ENCODE assay signal across 23 cellular contexts in the genomic region with DNA sequence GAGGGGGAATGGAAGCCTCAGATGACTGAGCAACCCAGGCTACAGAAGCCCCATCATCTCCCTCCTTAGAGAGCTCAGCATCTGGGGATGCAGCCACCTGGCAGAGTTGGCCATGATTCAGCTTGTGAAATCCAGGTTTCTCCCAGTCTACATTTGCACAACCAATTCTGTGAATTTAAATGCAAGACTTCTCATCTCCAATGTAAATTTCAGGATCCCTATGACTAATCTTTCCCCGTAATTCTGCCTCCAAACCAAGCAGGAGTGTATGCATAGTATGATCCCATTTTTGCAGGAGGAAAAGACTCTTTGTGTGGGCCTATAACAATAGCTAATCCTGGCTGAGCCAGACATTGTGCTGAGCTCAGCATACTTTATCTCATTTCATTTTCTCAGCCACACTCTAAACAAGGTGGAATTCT. TPM values are rescaled to one million over a fixed set of nuclear protein-coding genes. Genes with fewer than 3 reads are reported as not detected.
DNase-seq lines count a peak whose midpoint lies in the region; ATAC-seq and TF ChIP-seq lines count a peak whose summit lies in the region.
"Had no signal": no experiment of that assay in that cellular context is flagged by ENCODE, and none has a peak within 500 bp of the region (broad histone marks: within the 10 kb centered on the region; RNA-seq: fewer than 3 reads in every experiment).

No MANE protein-coding gene starts in this region.

- no peaks in the 10 kb centered on the region for H3K79me2 ChIP-seq in mesendoderm (ENCODE audit: control insufficient read depth, insufficient read depth, low read length)

- WGBS in mesendoderm (ENCODE audit: extremely low coverage, insufficient coverage, low lambda C conversion rate), result no CpG with 5 or more reads among the region's 1 CpG

- no peak overlapping the region for H4K5ac ChIP-seq in mesendoderm (ENCODE audit: low read length)

- H3K9me3 Mint-ChIP-seq in brain, result peaks cover 0 to 4% (median 0%) of the 10 kb centered on the region in 5 experiments
- H3K9me3 Mint-ChIP-seq: activated naive CD8-positive, alpha-beta T cell treated with anti-CD3 and anti-CD28 coated beads, Interleukin-2, amount 10 ng/mL, durations not matched to agents 7 days and 5 days; CD4-positive, CD25-positive, alpha-beta regulatory T cell; naive thymus-derived CD4-positive, alpha-beta T cell had no signal

- H3K4me3 ChIP-seq in mesendoderm (ENCODE audit: low read length) (no peak overlapping the region), vagina (no peak overlapping the region), lower lobe of right lung (no peak overlapping the region)
- H3K4me3 ChIP-seq: esophagus muscularis mucosa, tibial artery had no signal

- H3K36me3 ChIP-seq in mesendoderm (ENCODE audit: control insufficient read depth, insufficient read depth, low read length), result no peaks in the 10 kb centered on the region
- H3K36me3 ChIP-seq in vagina, result no peaks in the 10 kb centered on the region
- H3K36me3 ChIP-seq in lower lobe of right lung, result no peaks in the 10 kb centered on the region
- H3K36me3 ChIP-seq: esophagus muscularis mucosa, tibial artery had no signal

- peak overlapping the region in 1 of 5 experiments; percentile 5 for H3K4me3 Mint-ChIP-seq in brain
- H3K4me3 Mint-ChIP-seq: activated naive CD8-positive, alpha-beta T cell treated with anti-CD3 and anti-CD28 coated beads, Interleukin-2, amount 10 ng/mL, durations not matched to agents 7 days and 5 days; CD4-positive, CD25-positive, alpha-beta regulatory T cell; naive thymus-derived CD4-positive, alpha-beta T cell had no signal

- H3K79me1 ChIP-seq in mesendoderm (ENCODE audit: low read length), result no peaks in the 10 kb centered on the region

- peak overlapping the region; percentile 1 to 67 (median 31) for H3K27ac Mint-ChIP-seq in brain
- H3K27ac Mint-ChIP-seq: activated naive CD8-positive, alpha-beta T cell treated with anti-CD3 and anti-CD28 coated beads, Interleukin-2, amount 10 ng/mL, durations not matched to agents 7 days and 5 days; CD4-positive, CD25-positive, alpha-beta regulatory T cell had no signal

- H3K4me1 ChIP-seq in mesendoderm (ENCODE audit: control insufficient read depth, low read depth, low read length) (peaks cover 5% of the 10 kb centered on the region), vagina (peaks cover 41% of the 10 kb centered on the region), lower lobe of right lung (peaks cover 22% of the 10 kb centered on the region)

- H3K27me3 ChIP-seq in mesendoderm (ENCODE audit: insufficient read depth, low read length, poor library complexity) (no peaks in the 10 kb centered on the region), vagina (no peaks in the 10 kb centered on the region), lower lobe of right lung (ENCODE audit: low read depth) (no peaks in the 10 kb centered on the region)
- H3K27me3 ChIP-seq: esophagus muscularis mucosa, tibial artery had no signal

- peak; percentile 72 for DNase-seq in NCI-H82 (lab: John Stamatoyannopoulos, UW)
- no peak for DNase-seq in NCI-H82 treated with DMSO at 0.1 percent for 48 hours (lab: John Stamatoyannopoulos, UW; ENCODE audit: unreplicated experiment)
- DNase-seq in mesendoderm, result no peak
- no peak for DNase-seq in vagina (ENCODE audit: extremely low spot score in 2 of 2)
- DNase-seq in NCI-H2029 treated with DMSO at 0.1 percent for 48 hours (lab: John Stamatoyannopoulos, UW), result no peak
- no peak for DNase-seq in lower lobe of right lung
- DNase-seq: activated CD4-positive, alpha-beta T cell treated with anti-CD3 and anti-CD28 coated beads, Interleukin-2, amount 50 U/mL, for 48 hours; activated naive CD8-positive, alpha-beta T cell treated with anti-CD3 and anti-CD28 coated beads, Interleukin-2, amount 10 ng/mL, durations not matched to agents 7 days and 5 days; activated T-cell treated with anti-CD3 and anti-CD28 coated beads, Interleukin-2, amount 50 U/mL, for 48 hours; CD4-positive, CD25-positive, alpha-beta regulatory T cell; dermis blood vessel endothelial cell; KBM-7; naive thymus-derived CD4-positive, alpha-beta T cell; NCI-H1105 treated with DMSO at 0.1 percent for 48 hours; NK-92 treated with Interleukin-12 subunit alpha and Interleukin-12 subunit beta, amount 100 ng/mL, for 24 hours; RPMI8226; SW 1271; tibial artery had no signal

- no peak overlapping the region for H4K8ac ChIP-seq in mesendoderm (ENCODE audit: low read depth, low read length)

- peaks cover 5% of the 10 kb centered on the region for H3K27me3 Mint-ChIP-seq in brain
- H3K27me3 Mint-ChIP-seq: CD4-positive, CD25-positive, alpha-beta regulatory T cell; naive thymus-derived CD4-positive, alpha-beta T cell had no signal

- H2BK120ac ChIP-seq in mesendoderm (ENCODE audit: low read depth, low read length), result no peak overlapping the region

- H3K4ac ChIP-seq in mesendoderm (ENCODE audit: low read depth, low read length), result no peak overlapping the region

- ATAC-seq in lower lobe of right lung (no peak), HG03571 (IDR thresholded peaks at IDR 0.05; ENCODE audit: unreplicated experiment) (no peak)
- ATAC-seq: naive thymus-derived CD4-positive, alpha-beta T cell had no signal

- H3K9me3 ChIP-seq in vagina, result no peaks in the 10 kb centered on the region
- no peaks in the 10 kb centered on the region for H3K9me3 ChIP-seq in lower lobe of right lung
- H3K9me3 ChIP-seq: tibial artery had no signal

- H2AK5ac ChIP-seq in mesendoderm (ENCODE audit: low read length), result no peak overlapping the region

- no peak overlapping the region for H2BK5ac ChIP-seq in mesendoderm (ENCODE audit: low read length)

- H2BK15ac ChIP-seq in mesendoderm (replicated peaks; ENCODE audit: low read depth), result no peak overlapping the region

- no peak overlapping the region for H3K23ac ChIP-seq in mesendoderm (ENCODE audit: low read length)

- TF ChIP-seq CTCF in brain (conservative IDR thresholded peaks at IDR 0.05) (no peak), vagina (IDR thresholded peaks at IDR 0.05) (no peak), lower lobe of right lung (IDR thresholded peaks at IDR 0.05) (no peak)

- H3K4me1 Mint-ChIP-seq in brain, result peaks cover 24% of the 10 kb centered on the region

- intact Hi-C loops in vagina (cut with DNase I) (no loop called here), lower lobe of right lung (cut with DNase I) (no loop called here)

- no peak overlapping the region for H3K18ac ChIP-seq in mesendoderm (ENCODE audit: low read length)

- no peak overlapping the region for H3K27ac ChIP-seq in mesendoderm (ENCODE audit: low read depth, low read length)
- peak overlapping the region; percentile 5 for H3K27ac ChIP-seq in vagina
- H3K27ac ChIP-seq in lower lobe of right lung, result no peak overlapping the region
- H3K27ac ChIP-seq: esophagus muscularis mucosa, tibial artery had no signal

- TF ChIP-seq POLR2A in vagina (IDR thresholded peaks at IDR 0.05), result no peak

- H3K56ac ChIP-seq in mesendoderm (ENCODE audit: low read length), result peak overlapping the region; percentile 53

- H3K36me3 Mint-ChIP-seq in brain, result no peaks in the 10 kb centered on the region
- H3K36me3 Mint-ChIP-seq: activated naive CD8-positive, alpha-beta T cell treated with anti-CD3 and anti-CD28 coated beads, Interleukin-2, amount 10 ng/mL, durations not matched to agents 7 days and 5 days; CD4-positive, CD25-positive, alpha-beta regulatory T cell; naive thymus-derived CD4-positive, alpha-beta T cell had no signal

- H3K4me2 ChIP-seq in mesendoderm (ENCODE audit: low read length), result no peak overlapping the region

- H3K9ac ChIP-seq in mesendoderm (ENCODE audit: low read length), result peak overlapping the region; percentile 19

RNA-seq across cellular contexts. Expression of a gene that starts 59.6 kb away (rescaled TPM):
- not detected for polyA plus RNA-seq in brain (ENCODE audit: insufficient read depth, low read depth, low replicate concordance)
- 0.10 TPM for polyA plus RNA-seq in mesendoderm (2013, experiment 1 of 2)
- polyA plus RNA-seq in mesendoderm (2013, experiment 2 of 2), result not detected
- total RNA-seq in vagina (2.7 TPM), lower lobe of right lung (not detected)
- total RNA-seq: A673; activated naive CD8-positive, alpha-beta T cell treated with anti-CD3 and anti-CD28 coated beads, Interleukin-2, amount 10 ng/mL, durations not matched to agents 7 days and 5 days; CD4-positive, CD25-positive, alpha-beta regulatory T cell; dermis blood vessel endothelial cell; lower leg skin; naive thymus-derived CD4-positive, alpha-beta T cell had no signal
- polyA plus RNA-seq: CD4-positive, CD25-positive, alpha-beta regulatory T cell; naive thymus-derived CD4-positive, alpha-beta T cell had no signal
